In genomic region chr3:57943525-57944312, GRCh38 we compare ENCODE assay signal across 14 cellular contexts.
A peak's percentile ranks its signal among the peaks of the same experiment; 100 is the strongest.
DNase-seq lines count a peak whose midpoint lies in the region; ATAC-seq lines count a peak whose summit lies in the region.
"Had no signal": no experiment of that assay in that cellular context is flagged by ENCODE, and none has a peak within 500 bp of the region (broad histone marks: within the 10 kb centered on the region; RNA-seq: fewer than 3 reads in every experiment).

No MANE protein-coding gene starts in this region.

- DNase-seq in Right ventricle myocardium superior (no peak), cardiac septum (ENCODE audit: low spot score) (no peak), inferior parietal cortex (ENCODE audit: extremely low spot score) (peak; percentile 34), posterior cingulate gyrus (peak in 6 of 10 donors; percentile 17 to 90 (median 46)), NOMO-1 treated with DMSO at 0.1 percent for 48 hours (lab: John Stamatoyannopoulos, UW; ENCODE audit: unreplicated experiment) (no peak), mucosa of gallbladder (ENCODE audit: low spot score) (no peak)
- DNase-seq: ACHN; activated B cell treated with CpG ODN at 0.5 μM for 24 hours; activated naive CD8-positive, alpha-beta T cell treated with anti-CD3 and anti-CD28 coated beads, Interleukin-2, amount 10 ng/mL, durations not matched to agents 7 days and 5 days; HCEC 1CT; MM.1S; NCI-H2171 had no signal

- ATAC-seq in Right ventricle myocardium superior (ENCODE audit: poor library complexity) (peak; percentile 18), HG03097 (IDR thresholded peaks at IDR 0.05; ENCODE audit: low FRiP score, unreplicated experiment) (no peak), HG03139 (IDR thresholded peaks at IDR 0.05; ENCODE audit: unreplicated experiment) (no peak)

- intact Hi-C loops in Right ventricle myocardium superior (cut with DNase I), result no loop called here
- intact Hi-C loops in cardiac septum (cut with DNase I), result no loop called here
- intact Hi-C loops in posterior cingulate gyrus (cut with DNase I), result no loop called here

Comparison
In these comparisons a context has a peak if more than half of its experiments do, and no peak if none do; other contexts are left out.
1. DNase-seq: peak in inferior parietal cortex (single experiment) and posterior cingulate gyrus (6 of 10); none in Right ventricle myocardium superior (single experiment), cardiac septum (single experiment), NOMO-1 treated with DMSO at 0.1 percent for 48 hours (single experiment) and mucosa of gallbladder (single experiment).